In the genomic region with DNA sequence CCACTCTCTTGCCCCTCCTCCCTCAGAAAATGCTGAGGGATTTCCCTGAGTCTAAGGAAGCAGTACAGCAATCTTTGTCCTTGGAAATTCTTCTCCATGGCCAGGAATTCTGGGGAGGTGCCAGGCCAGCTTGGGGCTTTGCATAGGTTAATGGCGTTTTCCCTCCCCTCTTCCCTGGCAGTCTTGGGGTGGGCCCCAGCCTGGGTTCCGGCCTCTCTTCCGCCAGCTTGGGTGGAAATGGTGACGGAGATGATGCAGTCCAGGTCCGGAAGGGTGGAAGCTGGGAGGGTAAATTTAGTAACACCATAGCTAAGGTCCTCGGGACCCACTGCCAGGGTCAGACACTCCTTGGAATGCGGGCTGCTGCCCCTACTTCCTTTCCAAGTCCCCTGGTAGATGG, we compare ENCODE assay signal across 14 cellular contexts. TPM values are rescaled to one million over a fixed set of nuclear protein-coding genes. Genes with fewer than 3 reads are reported as not detected.
A peak's percentile ranks its signal among the peaks of the same experiment; 100 is the strongest.
DNase-seq lines count a peak whose midpoint lies in the region; ATAC-seq and TF ChIP-seq lines count a peak whose summit lies in the region.
"Had no signal": no experiment of that assay in that cellular context is flagged by ENCODE, and none has a peak within 500 bp of the region (broad histone marks: within the 10 kb centered on the region; RNA-seq: fewer than 3 reads in every experiment).

No MANE protein-coding gene starts in this region.

- H3K36me3 ChIP-seq in duodenal mucosa (ENCODE audit: control insufficient read depth in 1 of 2, insufficient read depth in 2 of 2, low read length in 2 of 2): peaks cover 0 to 11% of the 10 kb centered on the region in 2 donors
- peaks cover 0 to 25% of the 10 kb centered on the region in 2 donors for H3K36me3 ChIP-seq in left lung
- peaks cover 15 to 32% (median 16%) of the 10 kb centered on the region in 3 donors for H3K36me3 ChIP-seq in skeletal muscle tissue (ENCODE audit: control insufficient read depth in 3 of 3, insufficient read depth in 3 of 3, low read length in 3 of 3)

- TF ChIP-seq CTCF in HFFc6 (IDR thresholded peaks at IDR 0.05) (no peak), left lung (IDR thresholded peaks at IDR 0.05) (no peak)

- peaks cover 21% of the 10 kb centered on the region for H3K36me3 Mint-ChIP-seq in HFFc6 (ENCODE audit: low read depth)
- H3K36me3 Mint-ChIP-seq: naive B cell had no signal

- H3K4me3 ChIP-seq in duodenal mucosa (ENCODE audit: low read depth in 1 of 2, low read length in 2 of 2) (no peak overlapping the region), left lung (no peak overlapping the region), skeletal muscle tissue (ENCODE audit: low read length in 3 of 3) (no peak overlapping the region)

- H3K27me3 Mint-ChIP-seq in HFFc6 (ENCODE audit: insufficient read depth): no peaks in the 10 kb centered on the region; the same call in none of the 2 replicates

- DNase-seq in HFFc6: no peak
- DNase-seq in left lung: no peak
- DNase-seq in SHP77 (lab: John Stamatoyannopoulos, UW): no peak
- DNase-seq: C1 segment of cervical spinal cord; naive B cell; PC-3; stimulated activated naive CD4-positive, alpha-beta T cell had no signal

- peak overlapping the region; percentile 72 for H3K4me3 Mint-ChIP-seq in HFFc6

- H3K9me3 ChIP-seq in duodenal mucosa (ENCODE audit: control insufficient read depth in 1 of 2, low read length in 2 of 2) (no peaks in the 10 kb centered on the region), left lung (no peaks in the 10 kb centered on the region), skeletal muscle tissue (ENCODE audit: control insufficient read depth in 3 of 3, low read length in 3 of 3) (no peaks in the 10 kb centered on the region)

- intact Hi-C loops in left lung (cut with DNase I): no loop called here

- peaks cover 20 to 29% of the 10 kb centered on the region in 2 donors for H3K4me1 ChIP-seq in duodenal mucosa (ENCODE audit: control insufficient read depth in 1 of 2, insufficient read depth in 2 of 2, low read length in 2 of 2)
- peaks cover 8 to 63% of the 10 kb centered on the region in 2 donors for H3K4me1 ChIP-seq in left lung
- H3K4me1 ChIP-seq in skeletal muscle tissue (ENCODE audit: control insufficient read depth in 3 of 3, insufficient read depth in 3 of 3, low read length in 3 of 3): peaks cover 24 to 37% (median 29%) of the 10 kb centered on the region in 3 donors

- H3K4me1 Mint-ChIP-seq in HFFc6 (ENCODE audit: low read depth): peaks cover 71% of the 10 kb centered on the region

- H3K9me3 Mint-ChIP-seq in HFFc6: no peaks in the 10 kb centered on the region

- peaks cover 21 to 22% of the 10 kb centered on the region in 2 donors for H3K27me3 ChIP-seq in duodenal mucosa (ENCODE audit: control insufficient read depth in 1 of 2, insufficient read depth in 2 of 2, low read length in 2 of 2)
- H3K27me3 ChIP-seq in left lung: peaks cover 4 to 53% of the 10 kb centered on the region in 2 donors
- peaks cover 0 to 9% (median 0%) of the 10 kb centered on the region in 3 donors for H3K27me3 ChIP-seq in skeletal muscle tissue (ENCODE audit: control insufficient read depth in 3 of 3, insufficient read depth in 3 of 3, low read length in 3 of 3)

- ATAC-seq in left lung (no peak), HG02571 (IDR thresholded peaks at IDR 0.05; ENCODE audit: unreplicated experiment) (no peak), GM21526 (IDR thresholded peaks at IDR 0.05; ENCODE audit: low FRiP score, unreplicated experiment) (no peak), GM19455 (IDR thresholded peaks at IDR 0.05; ENCODE audit: unreplicated experiment) (no peak)
- ATAC-seq: HCT116, PC-3 had no signal

- H3K27ac Mint-ChIP-seq in HFFc6: peak overlapping the region; percentile 78
- H3K27ac Mint-ChIP-seq: naive B cell had no signal

- H3K9ac ChIP-seq in duodenal mucosa (ENCODE audit: low read depth in 1 of 2, low read length in 2 of 2) (no peak overlapping the region), skeletal muscle tissue (ENCODE audit: low read depth in 1 of 3, low read length in 3 of 3) (peak overlapping the region in 1 of 3 donors; percentile 35)

- H3K27ac ChIP-seq in duodenal mucosa (ENCODE audit: low read depth, low read length) (peak overlapping the region; percentile 6), left lung (peak overlapping the region; percentile 65 to 84), skeletal muscle tissue (ENCODE audit: low read depth, low read length) (peak overlapping the region; percentile 39)
- H3K27ac ChIP-seq: VCaP had no signal

RNA-seq across cellular contexts. Expression of a gene that starts 5.0 kb away (rescaled TPM):
- 100 to 1,000 TPM; 106 to 121 (median 114) TPM for total RNA-seq in HFFc6 (2021; fragmentation: NEBNext Ultra II Directional; extraction: Animal tissue kit (Norgen Biotek cat#: 25700))
- 100 to 1,000 TPM in 1 of 2 donors, 10 to 100 TPM in 1; 76.5 to 120 TPM for total RNA-seq in left lung
- 54.8 TPM for total RNA-seq in skeletal muscle tissue

RNA-seq across cellular contexts. Expression of a gene that starts 40.2 kb away (rescaled TPM):
- total RNA-seq in HFFc6 (2021; fragmentation: NEBNext Ultra II Directional; extraction: Animal tissue kit (Norgen Biotek cat#: 25700)): 100 to 1,000 TPM; 271 to 331 (median 319) TPM
- total RNA-seq in left lung (100 to 1,000 TPM; 141 to 163 TPM), skeletal muscle tissue (61.1 TPM)

RNA-seq across cellular contexts. Expression of a gene that starts 46.6 kb away (rescaled TPM):
- 10 to 100 TPM; 17.3 to 22.4 (median 20.2) TPM for total RNA-seq in HFFc6 (2021; fragmentation: NEBNext Ultra II Directional; extraction: Animal tissue kit (Norgen Biotek cat#: 25700))
- total RNA-seq in left lung (10 to 100 TPM; 15.6 to 19.1 TPM), skeletal muscle tissue (26.6 TPM)

Comparison
In these comparisons a context has a peak if more than half of its experiments do, and no peak if none do; other contexts are left out.
1. H3K27ac ChIP-seq: peak in every context shown above with its lines; median percentile 74 in left lung; 39 in skeletal muscle tissue; 6 in duodenal mucosa.